Comparison of ENCODE assay signal across 9 cellular contexts in genomic region chr1:116668277-116668676, GRCh38. TPM values are rescaled to one million over a fixed set of nuclear protein-coding genes. Genes with fewer than 3 reads are reported as not detected.
DNase-seq lines count a peak whose midpoint lies in the region; ATAC-seq and TF ChIP-seq lines count a peak whose summit lies in the region.
"Had no signal": no experiment of that assay in that cellular context is flagged by ENCODE, and none has a peak within 500 bp of the region (broad histone marks: within the 10 kb centered on the region; RNA-seq: fewer than 3 reads in every experiment).

No MANE protein-coding gene starts in this region.

- DNase-seq in CD14-positive monocyte (ENCODE audit: low spot score) (no peak), chondrocyte (ENCODE audit: low spot score) (no peak), natural killer cell (no peak), Karpas-422 (no peak), NCI-H345 (lab: John Stamatoyannopoulos, UW) (no peak)
- DNase-seq: central memory CD4-positive, alpha-beta T cell had no signal

- ATAC-seq in natural killer cell = no peak
- no peak for ATAC-seq in GM19467 (IDR thresholded peaks at IDR 0.05; ENCODE audit: unreplicated experiment)
- ATAC-seq in GM18867 (IDR thresholded peaks at IDR 0.05; ENCODE audit: unreplicated experiment) = no peak

- H3K27ac Mint-ChIP-seq in CD14-positive monocyte (peak overlapping the region in 1 of 7 donors; percentile 86), chondrocyte (ENCODE audit: unreplicated experiment) (no peak overlapping the region), natural killer cell (no peak overlapping the region)

- peak overlapping the region; percentile 78 for H3K4me3 ChIP-seq in HUES64 (ENCODE audit: low read length)
- no peak overlapping the region for H3K4me3 ChIP-seq in Karpas-422 (ENCODE audit: low read length)

- peaks cover 51 to 61% (median 52%) of the 10 kb centered on the region in 3 donors for H3K27me3 Mint-ChIP-seq in CD14-positive monocyte (ENCODE audit: low read depth in 3 of 3)
- no peaks in the 10 kb centered on the region for H3K27me3 Mint-ChIP-seq in chondrocyte (ENCODE audit: low read depth)
- peaks cover 46 to 53% of the 10 kb centered on the region in 2 donors for H3K27me3 Mint-ChIP-seq in natural killer cell (ENCODE audit: low read depth in 2 of 2)

- 83% methylated on average over 7 of the region's 7 CpGs for WGBS in HUES64

- H3K9ac ChIP-seq in HUES64 (ENCODE audit: low read depth, low read length) (no peak overlapping the region), Karpas-422 (ENCODE audit: low read length) (no peak overlapping the region)

- H3K36me3 Mint-ChIP-seq in CD14-positive monocyte (peaks cover 6 to 13% of the 10 kb centered on the region in 2 donors), chondrocyte (ENCODE audit: low read depth) (no peaks in the 10 kb centered on the region), natural killer cell (no peaks in the 10 kb centered on the region)

- H3K36me3 ChIP-seq in HUES64 (ENCODE audit: insufficient read depth, low read length) (peaks cover 3% of the 10 kb centered on the region; the same call in 1 of the 2 replicates), Karpas-422 (ENCODE audit: insufficient read depth, low read length) (no peaks in the 10 kb centered on the region)

- TF ChIP-seq CTCF in CD14-positive monocyte (IDR thresholded peaks at IDR 0.05) = no peak
- no peak for TF ChIP-seq CTCF in chondrocyte (IDR thresholded peaks at IDR 0.05)
- no peak for TF ChIP-seq CTCF in natural killer cell (IDR thresholded peaks at IDR 0.05)

- peak overlapping the region; percentile 66 to 74 for H3K4me3 Mint-ChIP-seq in CD14-positive monocyte
- peak overlapping the region; percentile 75 for H3K4me3 Mint-ChIP-seq in chondrocyte (ENCODE audit: unreplicated experiment)
- H3K4me3 Mint-ChIP-seq in natural killer cell = peak overlapping the region; percentile 74

- no peaks in the 10 kb centered on the region for H3K79me2 ChIP-seq in Karpas-422 (ENCODE audit: low read length)

- no peak overlapping the region for H2AFZ ChIP-seq in Karpas-422 (ENCODE audit: low read length)

- intact Hi-C loops in CD14-positive monocyte (cut with micrococcal nuclease) = loop anchor here in 1 of 2 donors (10.0 kb wide), 1 partner anchor 93 kb away; the partner anchor contains the start of gene CD58
- intact Hi-C loops in natural killer cell (cut with micrococcal nuclease) = no loop called here

- H3K4me2 ChIP-seq in Karpas-422 (ENCODE audit: low read depth, low read length, poor library complexity, severe bottlenecking) = no peak overlapping the region

- H3K4me1 Mint-ChIP-seq in CD14-positive monocyte (peaks cover 26% of the 10 kb centered on the region), chondrocyte (ENCODE audit: low read depth) (peaks cover 25% of the 10 kb centered on the region), natural killer cell (peaks cover 7 to 9% of the 10 kb centered on the region in 2 donors)

- H3K9me3 ChIP-seq in HUES64 (ENCODE audit: insufficient read depth, low read depth, low read length) (no peaks in the 10 kb centered on the region), Karpas-422 (ENCODE audit: low read length) (no peaks in the 10 kb centered on the region)

- H3K9me3 Mint-ChIP-seq in CD14-positive monocyte = peaks cover 0 to 11% (median 5%) of the 10 kb centered on the region in 7 donors
- no peaks in the 10 kb centered on the region for H3K9me3 Mint-ChIP-seq in chondrocyte (ENCODE audit: low read depth)
- H3K9me3 Mint-ChIP-seq in natural killer cell = no peaks in the 10 kb centered on the region

- H3K4me1 ChIP-seq in HUES64 (ENCODE audit: insufficient read depth, low read length) (peaks cover 15% of the 10 kb centered on the region; the same call in 1 of the 2 replicates), Karpas-422 (ENCODE audit: low read length) (no peaks in the 10 kb centered on the region)

- H3K27ac ChIP-seq in HUES64 (ENCODE audit: low read depth, low read length) = no peak overlapping the region
- H3K27ac ChIP-seq in Karpas-422 (ENCODE audit: low read length) = no peak overlapping the region

- H3K27me3 ChIP-seq in HUES64 (ENCODE audit: insufficient read depth, low read length) (peaks cover 25% of the 10 kb centered on the region), Karpas-422 (ENCODE audit: low read length) (no peaks in the 10 kb centered on the region)

- H3K9me2 ChIP-seq in Karpas-422 (replicated peaks; ENCODE audit: insufficient read depth, low read length) = no peaks in the 10 kb centered on the region

- no peaks in the 10 kb centered on the region for H4K20me1 ChIP-seq in Karpas-422 (ENCODE audit: insufficient read depth, low read depth, low read length)

RNA-seq across cellular contexts. Expression of gene IGSF3, which starts 0.7 kb away (rescaled TPM):
- polyA plus RNA-seq in CD14-positive monocyte = under 1 TPM in 1 of 2 donors, not detected in 1; 0.07 TPM
- 14.2 TPM for polyA plus RNA-seq in HUES64 (2013, experiment 1 of 2)
- 15.7 TPM for polyA plus RNA-seq in HUES64 (2013, experiment 2 of 2)
- total RNA-seq in chondrocyte (20.5 to 32.0 TPM (median 20.7 TPM) in 3 replicates), natural killer cell (under 1 TPM in 2 of 3 donors, not detected in 1; 0.05 to 0.14 TPM)
- not detected in 2 replicates for total RNA-seq in Karpas-422 (2014; rRNA removed; shearing (Covaris generic); ENCODE audit: low replicate concordance)

Comparison
In these comparisons a context has a peak if more than half of its experiments do, and no peak if none do; other contexts are left out.
1. RNA of gene IGSF3, which starts 0.7 kb away (total RNA-seq): 20.5 to 32.0 TPM in chondrocyte; 0.05 to 0.14 TPM in natural killer cell and not detected in Karpas-422; every median in the first group is over 10 times any median in the second.
2. Peak in every context shown above with its lines, with median percentiles within 50 percentile points of each other: H3K4me3 Mint-ChIP-seq.